In the genomic region with DNA sequence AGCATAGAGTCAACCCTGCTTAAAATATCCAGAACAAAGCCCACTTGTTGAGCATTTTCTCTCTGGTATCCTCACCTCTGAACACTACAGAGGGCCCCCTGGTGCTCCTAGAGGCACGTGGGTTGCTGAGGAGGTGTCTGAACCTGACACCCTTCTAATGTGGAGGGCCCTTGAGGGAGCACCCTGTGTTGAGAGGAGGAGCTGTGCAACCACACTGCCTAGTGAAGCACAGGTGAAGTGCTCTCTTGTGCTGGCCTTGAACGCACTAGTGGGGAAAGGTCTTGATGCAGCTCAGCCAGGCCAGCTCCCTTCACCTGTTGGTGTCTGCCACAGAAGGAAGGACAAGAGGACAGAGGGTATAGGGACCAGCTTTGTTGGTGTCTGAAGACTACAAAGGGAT, we compare ENCODE assay signal across 11 cellular contexts. TPM values are rescaled to one million over a fixed set of nuclear protein-coding genes. Genes with fewer than 3 reads are reported as not detected.
DNase-seq lines count a peak whose midpoint lies in the region; ATAC-seq and TF ChIP-seq lines count a peak whose summit lies in the region.
"Had no signal": no experiment of that assay in that cellular context is flagged by ENCODE, and none has a peak within 500 bp of the region (broad histone marks: within the 10 kb centered on the region; RNA-seq: fewer than 3 reads in every experiment).

No MANE protein-coding gene starts in this region.

- POLR2A ChIA-PET in activated CD8-positive, alpha-beta T cell treated with anti-CD3 and anti-CD28 coated beads for 36 hours (lab: Charles Lee) = no interaction called here

- H3K27ac Mint-ChIP-seq in activated CD8-positive, alpha-beta T cell treated with anti-CD3 and anti-CD28 coated beads for 36 hours = peak overlapping the region; percentile 40

- TF ChIP-seq POLR2A in stomach (IDR thresholded peaks at IDR 0.05) = no peak

- no peak overlapping the region for H3K4me3 ChIP-seq in stomach

- intact Hi-C loops in activated CD8-positive, alpha-beta T cell treated with anti-CD3 and anti-CD28 coated beads for 36 hours (cut with micrococcal nuclease) = no loop called here
- intact Hi-C loops in stomach (cut with DNase I; ENCODE audit: low total_unique reads) = no loop called here

- TF ChIP-seq CTCF in activated CD8-positive, alpha-beta T cell treated with anti-CD3 and anti-CD28 coated beads for 36 hours (IDR thresholded peaks at IDR 0.05) = no peak
- TF ChIP-seq CTCF in stomach (IDR thresholded peaks at IDR 0.05) = no peak

- H3K27me3 ChIP-seq in stomach = no peaks in the 10 kb centered on the region

- CTCF ChIA-PET in activated CD8-positive, alpha-beta T cell treated with anti-CD3 and anti-CD28 coated beads for 36 hours (lab: Charles Lee) = interaction anchor here (1.4 to 3.6 kb wide), 2 partner anchors 23 to 33 kb away, joined by 6 to 17 read pairs; no protein-coding TSS in a partner anchor

- H3K9me3 ChIP-seq in stomach = no peaks in the 10 kb centered on the region

- H3K27me3 Mint-ChIP-seq in activated CD8-positive, alpha-beta T cell treated with anti-CD3 and anti-CD28 coated beads for 36 hours = no peaks in the 10 kb centered on the region

- 65 to 80% (median 71%) methylated on average over 2 of the region's 2 CpGs for WGBS in stomach, 5 donors

- H3K4me1 ChIP-seq in stomach = no peaks in the 10 kb centered on the region

- H3K36me3 Mint-ChIP-seq in activated CD8-positive, alpha-beta T cell treated with anti-CD3 and anti-CD28 coated beads for 36 hours (ENCODE audit: low read depth) = peaks cover 20% of the 10 kb centered on the region

- peaks cover 27 to 92% (median 84%) of the 10 kb centered on the region in 4 donors for H3K36me3 ChIP-seq in stomach

- H3K4me1 Mint-ChIP-seq in activated CD8-positive, alpha-beta T cell treated with anti-CD3 and anti-CD28 coated beads for 36 hours (ENCODE audit: low read depth) = peaks cover 53% of the 10 kb centered on the region

- peak; percentile 64 for DNase-seq in activated CD8-positive, alpha-beta memory T cell treated with anti-CD3 and anti-CD28 coated beads for 24 hours
- DNase-seq in activated CD8-positive, alpha-beta memory T cell treated with anti-CD3 and anti-CD28 coated beads, Interleukin-2, amount 50 U/mL, for 4 hours = no peak
- DNase-seq in activated CD8-positive, alpha-beta T cell treated with anti-CD3 and anti-CD28 coated beads for 36 hours = peak; percentile 20
- no peak for DNase-seq in stimulated activated naive CD8-positive, alpha-beta T cell treated with anti-CD3 and anti-CD28 coated beads, Interleukin-15, Interleukin-2, amounts not matched to agents 100 U/mL and 50 U/mL, for 24 hours
- no peak for DNase-seq in stomach
- DNase-seq in NCI-H446 treated with DMSO at 0.1 percent for 48 hours (lab: John Stamatoyannopoulos, UW) = no peak
- DNase-seq: H7, NCI-H524 treated with DMSO at 0.1 percent for 48 hours had no signal

- no peak overlapping the region for H3K4me3 Mint-ChIP-seq in activated CD8-positive, alpha-beta T cell treated with anti-CD3 and anti-CD28 coated beads for 36 hours

- no peak overlapping the region for H3K27ac ChIP-seq in stomach

- H3K9me3 Mint-ChIP-seq in activated CD8-positive, alpha-beta T cell treated with anti-CD3 and anti-CD28 coated beads for 36 hours = no peaks in the 10 kb centered on the region

- ATAC-seq in HG02852 (IDR thresholded peaks at IDR 0.05; ENCODE audit: unreplicated experiment) (peak; percentile 25), HG03025 (IDR thresholded peaks at IDR 0.05; ENCODE audit: low FRiP score, unreplicated experiment) (no peak)
- peak; percentile 50 for ATAC-seq in activated CD8-positive, alpha-beta T cell treated with anti-CD3 and anti-CD28 coated beads for 36 hours
- ATAC-seq in stimulated activated naive CD8-positive, alpha-beta T cell treated with anti-CD3 and anti-CD28 coated beads, Interleukin-15, Interleukin-2, amounts not matched to agents 100 U/mL and 50 U/mL, for 24 hours = peak; percentile 24

- no peak for TF ChIP-seq EP300 in stomach (IDR thresholded peaks at IDR 0.05)

RNA-seq across cellular contexts. Expression of a gene that starts 51.9 kb away (rescaled TPM):
- not detected for total RNA-seq in activated CD8-positive, alpha-beta T cell treated with anti-CD3 and anti-CD28 coated beads for 36 hours
- total RNA-seq in stomach = 10 to 100 TPM in 1 of 5 donors, 1 to 10 TPM in 1, not detected in 3; 1.5 to 68.3 TPM
- under 1 TPM in 1 of 3 donors, not detected in 2; 0.87 TPM for polyA plus RNA-seq in stomach
- total RNA-seq: T-helper 2 cell treated with Interferon-gamma antibody and Interleukin-4, amounts not matched to agents 100 ng/mL and 5 ng/mL, for 36 hours had no signal

Comparison
In these comparisons a context has a peak if more than half of its experiments do, and no peak if none do; other contexts are left out.
1. DNase-seq: peak in activated CD8-positive, alpha-beta memory T cell treated with anti-CD3 and anti-CD28 coated beads for 24 hours (single experiment) and activated CD8-positive, alpha-beta T cell treated with anti-CD3 and anti-CD28 coated beads for 36 hours (single experiment); none in activated CD8-positive, alpha-beta memory T cell treated with anti-CD3 and anti-CD28 coated beads, Interleukin-2, amount 50 U/mL, for 4 hours (single experiment), stimulated activated naive CD8-positive, alpha-beta T cell treated with anti-CD3 and anti-CD28 coated beads, Interleukin-15, Interleukin-2, amounts not matched to agents 100 U/mL and 50 U/mL, for 24 hours (single experiment), stomach (single experiment) and NCI-H446 treated with DMSO at 0.1 percent for 48 hours (single experiment).